ENCODE assay signal across 8 cellular contexts in the genomic region with DNA sequence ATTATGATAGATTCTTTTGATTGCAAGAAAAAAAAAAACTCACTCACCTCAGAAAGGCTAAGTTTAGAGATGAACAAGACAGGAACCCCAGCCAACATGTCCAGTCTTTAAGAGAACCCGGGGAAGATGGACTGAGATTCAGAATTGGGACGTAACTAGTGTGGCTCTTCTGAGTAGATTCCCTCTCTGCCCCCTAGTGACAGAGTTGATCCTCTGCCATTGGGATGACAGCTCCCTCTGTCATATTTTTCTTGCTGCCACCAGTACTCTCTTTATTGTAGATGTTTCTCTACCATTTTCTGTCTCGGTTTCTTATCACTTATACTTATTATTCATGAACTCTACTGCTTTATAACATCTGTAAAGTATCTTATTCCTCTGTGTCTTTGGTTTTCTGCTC.
DNase-seq lines count a peak whose midpoint lies in the region; ATAC-seq, FAIRE-seq and TF ChIP-seq lines count a peak whose summit lies in the region.

No MANE protein-coding gene starts in this region.

- TF ChIP-seq CTCF in bronchial epithelial cell (IDR thresholded peaks at IDR 0.05; ENCODE audit: insufficient read depth, low read length, severe bottlenecking): peak; percentile 78

- no peak overlapping the region for H3K4me3 ChIP-seq in bronchial epithelial cell (ENCODE audit: low read depth, low read length)

- FAIRE-seq in bronchial epithelial cell (lab: Jason Lieb, UNC): peak; percentile 79

- peak; percentile 86 for ATAC-seq in GM18858 (IDR thresholded peaks at IDR 0.05; ENCODE audit: unreplicated experiment)
- peak; percentile 92 for ATAC-seq in HG02973 (IDR thresholded peaks at IDR 0.05; ENCODE audit: unreplicated experiment)
- peak; percentile 92 for ATAC-seq in left lobe of liver

- no peaks in the 10 kb centered on the region for H3K27me3 ChIP-seq in bronchial epithelial cell (ENCODE audit: control insufficient read depth, insufficient read depth, low read length)

- no peaks in the 10 kb centered on the region for H3K36me3 ChIP-seq in bronchial epithelial cell (ENCODE audit: control insufficient read depth, insufficient read depth, low read length)

- DNase-seq in COR-L47 (lab: John Stamatoyannopoulos, UW) (peak; percentile 45), NCI-H446 treated with DMSO at 0.1 percent for 48 hours (lab: John Stamatoyannopoulos, UW) (peak; percentile 37), bronchial epithelial cell (ENCODE audit: low read depth) (peak; percentile 49), left lobe of liver (ENCODE audit: low spot score) (no peak), NCI-H2107 treated with DMSO at 0.1 percent for 48 hours (lab: John Stamatoyannopoulos, UW; ENCODE audit: unreplicated experiment) (no peak), COLO668 (lab: John Stamatoyannopoulos, UW; ENCODE audit: unreplicated experiment) (no peak)

Comparison
In these comparisons a context has a peak if more than half of its experiments do, and no peak if none do; other contexts are left out.
1. DNase-seq: peak in COR-L47 (single experiment), NCI-H446 treated with DMSO at 0.1 percent for 48 hours (single experiment) and bronchial epithelial cell (single experiment); none in left lobe of liver (single experiment), NCI-H2107 treated with DMSO at 0.1 percent for 48 hours (single experiment) and COLO668 (single experiment).
2. Peak in every context shown above with its lines, with median percentiles within 50 percentile points of each other: ATAC-seq.